23 cellular contexts compared by ENCODE assay signal in genomic region chr17:70420876-70421445, GRCh38.
"Had no signal": no experiment of that assay in that cellular context is flagged by ENCODE, and none has a peak within 500 bp of the region (broad histone marks: within the 10 kb centered on the region; RNA-seq: fewer than 3 reads in every experiment).

No MANE protein-coding gene starts in this region.

- H3K4me3 ChIP-seq: heart right ventricle, right lobe of liver, thyroid gland had no signal

- FAIRE-seq: colon, endometrium, small intestine had no signal

- H3K36me3 ChIP-seq: heart right ventricle, right lobe of liver, thyroid gland had no signal

- H3K9me3 ChIP-seq: heart right ventricle, right lobe of liver, thyroid gland had no signal

- H3K27me3 ChIP-seq: foreskin keratinocyte, heart right ventricle, right lobe of liver, thyroid gland had no signal

- H3K4me1 ChIP-seq: foreskin keratinocyte, right lobe of liver, thyroid gland had no signal

- ATAC-seq: activated naive CD4-positive, alpha-beta T cell treated with anti-CD3 and anti-CD28 coated beads, Interleukin-2, amount 50 U/mL, for 72 hours; activated T-cell treated with anti-CD3 and anti-CD28 coated beads, Interleukin-2, amount 50 U/mL, for 72 hours; foreskin keratinocyte; heart right ventricle; left cardiac atrium; left ventricle myocardium superior; right lobe of liver; stimulated activated effector memory CD8-positive, alpha-beta T cell treated with anti-CD3 and anti-CD28 coated beads, Interleukin-12 subunit alpha, Interleukin-12 subunit beta, amount 100 ng/mL, for 72 hours; T-helper 17 cell; WTC11 had no signal

- H3K27ac ChIP-seq: foreskin keratinocyte, heart right ventricle, right lobe of liver, thyroid gland had no signal

- DNase-seq: activated CD4-positive, alpha-beta T cell treated with anti-CD3 and anti-CD28 coated beads for 1 hour; activated naive CD4-positive, alpha-beta T cell; activated T-cell treated with anti-CD3 and anti-CD28 coated beads for 4 hours; activated T-cell treated with anti-CD3 and anti-CD28 coated beads, Interleukin-2, amount 50 U/mL, for 72 hours; anterior cingulate cortex; effector CD8-positive, alpha-beta T cell; erythroblast; foreskin keratinocyte; heart right ventricle; left cardiac atrium; left ventricle myocardium superior; posterior cingulate gyrus; right lobe of liver; small intestine; stimulated activated CD4-positive, alpha-beta T cell treated with anti-CD3 and anti-CD28 coated beads, Interleukin-4, amount 100 ng/mL, for 24 hours; T-helper 17 cell; T1000; thyroid gland had no signal
